Comparison of ENCODE assay signal across 1 cellular context in the genomic region with DNA sequence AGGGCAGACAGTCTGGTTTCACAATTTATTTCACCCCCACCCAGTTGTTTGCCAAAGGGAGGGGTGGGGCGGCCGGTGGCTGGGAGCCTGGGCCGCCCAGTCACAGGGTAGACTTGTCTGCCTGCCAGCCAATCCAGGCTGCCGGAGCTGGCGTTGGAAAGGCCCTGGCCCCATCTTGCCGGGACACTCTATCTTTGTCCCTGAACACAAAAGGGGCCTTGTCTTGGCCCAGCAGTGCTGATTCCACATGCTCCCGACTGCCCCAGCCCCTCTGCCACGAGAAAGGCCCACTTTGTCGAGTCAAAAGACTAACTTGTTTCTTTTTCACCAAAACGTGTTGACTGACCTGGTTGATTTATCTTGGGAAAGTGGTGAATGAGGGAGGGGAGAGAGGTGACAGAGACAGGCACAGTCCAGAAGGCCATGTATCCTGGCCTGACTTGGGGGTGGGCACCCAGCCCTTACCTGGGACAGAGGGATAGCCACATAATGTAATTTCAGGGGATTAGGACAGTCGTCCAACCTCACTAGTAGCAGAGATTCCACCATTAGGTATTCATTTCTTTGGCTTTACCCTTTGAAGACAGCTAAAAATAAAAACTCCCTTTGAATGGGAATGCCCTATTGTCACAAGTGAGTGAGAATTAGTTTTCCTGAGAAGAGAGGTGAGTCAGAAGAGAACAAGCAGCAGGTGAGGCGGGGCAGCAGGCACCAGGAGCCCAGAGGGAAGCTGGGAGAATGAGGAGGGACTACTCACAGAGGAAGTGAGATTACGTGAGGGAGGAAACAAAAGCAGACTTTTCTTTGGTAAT.
TF ChIP-seq lines count a peak whose summit lies in the region.

No MANE protein-coding gene starts in this region.

TF ChIP-seq in HepG2, 621 proteins besides CTCF, POLR2A, EP300 and RAD21 (continued from another document and continues in another):
- TF ChIP-seq, protein P1, sequence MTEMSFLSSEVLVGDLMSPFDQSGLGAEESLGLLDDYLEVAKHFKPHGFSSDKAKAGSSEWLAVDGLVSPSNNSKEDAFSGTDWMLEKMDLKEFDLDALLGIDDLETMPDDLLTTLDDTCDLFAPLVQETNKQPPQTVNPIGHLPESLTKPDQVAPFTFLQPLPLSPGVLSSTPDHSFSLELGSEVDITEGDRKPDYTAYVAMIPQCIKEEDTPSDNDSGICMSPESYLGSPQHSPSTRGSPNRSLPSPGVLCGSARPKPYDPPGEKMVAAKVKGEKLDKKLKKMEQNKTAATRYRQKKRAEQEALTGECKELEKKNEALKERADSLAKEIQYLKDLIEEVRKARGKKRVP (CRISPR knock-in tag; IDR thresholded peaks at IDR 0.05) = peak in 1 of 2 experiments; percentile 48; a peak in 1 of 4 replicates
- TF ChIP-seq ZNF367 (CRISPR knock-in tag; IDR thresholded peaks at IDR 0.05; ENCODE audit: borderline replicate concordance) (no peak), RFX5 (IDR thresholded peaks at IDR 0.05; ENCODE audit: low read depth, low read length) (peak; percentile 34; the same call in 1 of the 2 replicates), SUZ12 (IDR thresholded peaks at IDR 0.05; ENCODE audit: low read depth, low read length) (no peak), EEA1 (CRISPR knock-in tag; IDR thresholded peaks at IDR 0.05; ENCODE audit: borderline replicate concordance) (no peak), KLF13 (CRISPR knock-in tag; IDR thresholded peaks at IDR 0.05) (no peak), HHEX (CRISPR knock-in tag; IDR thresholded peaks at IDR 0.05) (no peak), ZNF589 (CRISPR knock-in tag; conservative IDR thresholded peaks at IDR 0.05) (no peak), ZNF274 (CRISPR knock-in tag; IDR thresholded peaks at IDR 0.05) (peak; percentile 18; the same call in 1 of the 2 replicates), ZNF816 (CRISPR knock-in tag; IDR thresholded peaks at IDR 0.05; ENCODE audit: borderline replicate concordance) (no peak), ZNF720 (CRISPR knock-in tag; IDR thresholded peaks at IDR 0.05) (no peak), LCORL (IDR thresholded peaks at IDR 0.05) (no peak), LCORL (CRISPR knock-in tag; IDR thresholded peaks at IDR 0.05) (peak; percentile 96), ELF4 (CRISPR knock-in tag; IDR thresholded peaks at IDR 0.05; ENCODE audit: borderline replicate concordance) (0 out of 2 replicates have a peak, but pooled peaks have one; percentile 59), ZNF468 (CRISPR knock-in tag; IDR thresholded peaks at IDR 0.05) (no peak), HOXA5 (CRISPR knock-in tag; IDR thresholded peaks at IDR 0.05) (no peak; the same call in 1 of the 2 replicates), CHD2 (IDR thresholded peaks at IDR 0.05; ENCODE audit: low read depth, low read length) (no peak), NCOA1 (CRISPR knock-in tag; IDR thresholded peaks at IDR 0.05) (no peak), SP1 (IDR thresholded peaks at IDR 0.05) (no peak), SP1 (CRISPR knock-in tag; IDR thresholded peaks at IDR 0.05) (peak; percentile 44; the same call in 1 of the 2 replicates), TBX2 (CRISPR knock-in tag; IDR thresholded peaks at IDR 0.05; ENCODE audit: borderline replicate concordance) (peak; percentile 99), SAFB2 (CRISPR knock-in tag; IDR thresholded peaks at IDR 0.05; ENCODE audit: borderline replicate concordance, low read depth) (no peak), ZNF20 (CRISPR knock-in tag; IDR thresholded peaks at IDR 0.05) (no peak), U2AF2 (IDR thresholded peaks at IDR 0.05; ENCODE audit: low read depth, low read length) (peak; percentile 49; the same call in 1 of the 2 replicates)
- TF ChIP-seq, protein P2, sequence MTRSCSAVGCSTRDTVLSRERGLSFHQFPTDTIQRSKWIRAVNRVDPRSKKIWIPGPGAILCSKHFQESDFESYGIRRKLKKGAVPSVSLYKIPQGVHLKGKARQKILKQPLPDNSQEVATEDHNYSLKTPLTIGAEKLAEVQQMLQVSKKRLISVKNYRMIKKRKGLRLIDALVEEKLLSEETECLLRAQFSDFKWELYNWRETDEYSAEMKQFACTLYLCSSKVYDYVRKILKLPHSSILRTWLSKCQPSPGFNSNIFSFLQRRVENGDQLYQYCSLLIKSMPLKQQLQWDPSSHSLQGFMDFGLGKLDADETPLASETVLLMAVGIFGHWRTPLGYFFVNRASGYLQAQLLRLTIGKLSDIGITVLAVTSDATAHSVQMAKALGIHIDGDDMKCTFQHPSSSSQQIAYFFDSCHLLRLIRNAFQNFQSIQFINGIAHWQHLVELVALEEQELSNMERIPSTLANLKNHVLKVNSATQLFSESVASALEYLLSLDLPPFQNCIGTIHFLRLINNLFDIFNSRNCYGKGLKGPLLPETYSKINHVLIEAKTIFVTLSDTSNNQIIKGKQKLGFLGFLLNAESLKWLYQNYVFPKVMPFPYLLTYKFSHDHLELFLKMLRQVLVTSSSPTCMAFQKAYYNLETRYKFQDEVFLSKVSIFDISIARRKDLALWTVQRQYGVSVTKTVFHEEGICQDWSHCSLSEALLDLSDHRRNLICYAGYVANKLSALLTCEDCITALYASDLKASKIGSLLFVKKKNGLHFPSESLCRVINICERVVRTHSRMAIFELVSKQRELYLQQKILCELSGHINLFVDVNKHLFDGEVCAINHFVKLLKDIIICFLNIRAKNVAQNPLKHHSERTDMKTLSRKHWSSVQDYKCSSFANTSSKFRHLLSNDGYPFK (CRISPR knock-in tag; IDR thresholded peaks at IDR 0.05; ENCODE audit: borderline replicate concordance) = peak; percentile 44; the same call in 1 of the 2 replicates
- TF ChIP-seq, protein P3, sequence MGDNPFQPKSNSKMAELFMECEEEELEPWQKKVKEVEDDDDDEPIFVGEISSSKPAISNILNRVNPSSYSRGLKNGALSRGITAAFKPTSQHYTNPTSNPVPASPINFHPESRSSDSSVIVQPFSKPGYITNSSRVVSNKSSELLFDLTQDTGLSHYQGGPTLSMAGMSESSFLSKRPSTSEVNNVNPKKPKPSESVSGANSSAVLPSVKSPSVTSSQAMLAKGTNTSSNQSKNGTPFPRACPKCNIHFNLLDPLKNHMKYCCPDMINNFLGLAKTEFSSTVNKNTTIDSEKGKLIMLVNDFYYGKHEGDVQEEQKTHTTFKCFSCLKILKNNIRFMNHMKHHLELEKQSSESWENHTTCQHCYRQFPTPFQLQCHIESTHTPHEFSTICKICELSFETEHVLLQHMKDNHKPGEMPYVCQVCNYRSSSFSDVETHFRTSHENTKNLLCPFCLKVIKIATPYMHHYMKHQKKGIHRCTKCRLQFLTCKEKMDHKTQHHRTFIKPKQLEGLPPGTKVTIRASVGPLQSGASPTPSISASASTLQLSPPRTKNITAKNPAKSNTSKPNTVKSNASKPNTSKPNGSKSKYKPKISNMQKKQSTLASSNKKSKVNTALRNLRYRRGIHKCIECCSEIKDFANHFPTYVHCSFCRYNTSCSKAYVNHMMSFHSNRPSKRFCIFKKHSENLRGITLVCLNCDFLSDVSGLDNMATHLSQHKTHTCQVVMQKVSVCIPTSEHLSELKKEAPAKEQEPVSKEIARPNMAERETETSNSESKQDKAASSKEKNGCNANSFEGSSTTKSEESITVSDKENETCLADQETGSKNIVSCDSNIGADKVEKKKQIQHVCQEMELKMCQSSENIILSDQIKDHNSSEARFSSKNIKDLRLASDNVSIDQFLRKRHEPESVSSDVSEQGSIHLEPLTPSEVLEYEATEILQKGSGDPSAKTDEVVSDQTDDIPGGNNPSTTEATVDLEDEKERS (CRISPR knock-in tag; IDR thresholded peaks at IDR 0.05) = no peak
- TF ChIP-seq, protein P4, sequence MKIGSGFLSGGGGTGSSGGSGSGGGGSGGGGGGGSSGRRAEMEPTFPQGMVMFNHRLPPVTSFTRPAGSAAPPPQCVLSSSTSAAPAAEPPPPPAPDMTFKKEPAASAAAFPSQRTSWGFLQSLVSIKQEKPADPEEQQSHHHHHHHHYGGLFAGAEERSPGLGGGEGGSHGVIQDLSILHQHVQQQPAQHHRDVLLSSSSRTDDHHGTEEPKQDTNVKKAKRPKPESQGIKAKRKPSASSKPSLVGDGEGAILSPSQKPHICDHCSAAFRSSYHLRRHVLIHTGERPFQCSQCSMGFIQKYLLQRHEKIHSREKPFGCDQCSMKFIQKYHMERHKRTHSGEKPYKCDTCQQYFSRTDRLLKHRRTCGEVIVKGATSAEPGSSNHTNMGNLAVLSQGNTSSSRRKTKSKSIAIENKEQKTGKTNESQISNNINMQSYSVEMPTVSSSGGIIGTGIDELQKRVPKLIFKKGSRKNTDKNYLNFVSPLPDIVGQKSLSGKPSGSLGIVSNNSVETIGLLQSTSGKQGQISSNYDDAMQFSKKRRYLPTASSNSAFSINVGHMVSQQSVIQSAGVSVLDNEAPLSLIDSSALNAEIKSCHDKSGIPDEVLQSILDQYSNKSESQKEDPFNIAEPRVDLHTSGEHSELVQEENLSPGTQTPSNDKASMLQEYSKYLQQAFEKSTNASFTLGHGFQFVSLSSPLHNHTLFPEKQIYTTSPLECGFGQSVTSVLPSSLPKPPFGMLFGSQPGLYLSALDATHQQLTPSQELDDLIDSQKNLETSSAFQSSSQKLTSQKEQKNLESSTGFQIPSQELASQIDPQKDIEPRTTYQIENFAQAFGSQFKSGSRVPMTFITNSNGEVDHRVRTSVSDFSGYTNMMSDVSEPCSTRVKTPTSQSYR (CRISPR knock-in tag; IDR thresholded peaks at IDR 0.05; ENCODE audit: borderline replicate concordance) = peak; percentile 84; the same call in 1 of the 2 replicates
- TF ChIP-seq, protein P5, sequence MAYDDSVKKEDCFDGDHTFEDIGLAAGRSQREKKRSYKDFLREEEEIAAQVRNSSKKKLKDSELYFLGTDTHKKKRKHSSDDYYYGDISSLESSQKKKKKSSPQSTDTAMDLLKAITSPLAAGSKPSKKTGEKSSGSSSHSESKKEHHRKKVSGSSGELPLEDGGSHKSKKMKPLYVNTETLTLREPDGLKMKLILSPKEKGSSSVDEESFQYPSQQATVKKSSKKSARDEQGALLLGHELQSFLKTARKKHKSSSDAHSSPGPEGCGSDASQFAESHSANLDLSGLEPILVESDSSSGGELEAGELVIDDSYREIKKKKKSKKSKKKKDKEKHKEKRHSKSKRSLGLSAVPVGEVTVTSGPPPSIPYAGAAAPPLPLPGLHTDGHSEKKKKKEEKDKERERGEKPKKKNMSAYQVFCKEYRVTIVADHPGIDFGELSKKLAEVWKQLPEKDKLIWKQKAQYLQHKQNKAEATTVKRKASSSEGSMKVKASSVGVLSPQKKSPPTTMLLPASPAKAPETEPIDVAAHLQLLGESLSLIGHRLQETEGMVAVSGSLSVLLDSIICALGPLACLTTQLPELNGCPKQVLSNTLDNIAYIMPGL (CRISPR knock-in tag; IDR thresholded peaks at IDR 0.05; ENCODE audit: borderline replicate concordance in 1 of 2, low read depth in 1 of 2) = peak in 1 of 2 experiments; percentile 45; a peak in 1 of 4 replicates
- TF ChIP-seq, protein P6, sequence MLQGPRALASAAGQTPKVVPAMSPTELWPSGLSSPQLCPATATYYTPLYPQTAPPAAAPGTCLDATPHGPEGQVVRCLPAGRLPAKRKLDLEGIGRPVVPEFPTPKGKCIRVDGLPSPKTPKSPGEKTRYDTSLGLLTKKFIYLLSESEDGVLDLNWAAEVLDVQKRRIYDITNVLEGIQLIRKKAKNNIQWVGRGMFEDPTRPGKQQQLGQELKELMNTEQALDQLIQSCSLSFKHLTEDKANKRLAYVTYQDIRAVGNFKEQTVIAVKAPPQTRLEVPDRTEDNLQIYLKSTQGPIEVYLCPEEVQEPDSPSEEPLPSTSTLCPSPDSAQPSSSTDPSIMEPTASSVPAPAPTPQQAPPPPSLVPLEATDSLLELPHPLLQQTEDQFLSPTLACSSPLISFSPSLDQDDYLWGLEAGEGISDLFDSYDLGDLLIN (CRISPR knock-in tag; IDR thresholded peaks at IDR 0.05; ENCODE audit: borderline replicate concordance) = no peak
- TF ChIP-seq, protein P7, sequence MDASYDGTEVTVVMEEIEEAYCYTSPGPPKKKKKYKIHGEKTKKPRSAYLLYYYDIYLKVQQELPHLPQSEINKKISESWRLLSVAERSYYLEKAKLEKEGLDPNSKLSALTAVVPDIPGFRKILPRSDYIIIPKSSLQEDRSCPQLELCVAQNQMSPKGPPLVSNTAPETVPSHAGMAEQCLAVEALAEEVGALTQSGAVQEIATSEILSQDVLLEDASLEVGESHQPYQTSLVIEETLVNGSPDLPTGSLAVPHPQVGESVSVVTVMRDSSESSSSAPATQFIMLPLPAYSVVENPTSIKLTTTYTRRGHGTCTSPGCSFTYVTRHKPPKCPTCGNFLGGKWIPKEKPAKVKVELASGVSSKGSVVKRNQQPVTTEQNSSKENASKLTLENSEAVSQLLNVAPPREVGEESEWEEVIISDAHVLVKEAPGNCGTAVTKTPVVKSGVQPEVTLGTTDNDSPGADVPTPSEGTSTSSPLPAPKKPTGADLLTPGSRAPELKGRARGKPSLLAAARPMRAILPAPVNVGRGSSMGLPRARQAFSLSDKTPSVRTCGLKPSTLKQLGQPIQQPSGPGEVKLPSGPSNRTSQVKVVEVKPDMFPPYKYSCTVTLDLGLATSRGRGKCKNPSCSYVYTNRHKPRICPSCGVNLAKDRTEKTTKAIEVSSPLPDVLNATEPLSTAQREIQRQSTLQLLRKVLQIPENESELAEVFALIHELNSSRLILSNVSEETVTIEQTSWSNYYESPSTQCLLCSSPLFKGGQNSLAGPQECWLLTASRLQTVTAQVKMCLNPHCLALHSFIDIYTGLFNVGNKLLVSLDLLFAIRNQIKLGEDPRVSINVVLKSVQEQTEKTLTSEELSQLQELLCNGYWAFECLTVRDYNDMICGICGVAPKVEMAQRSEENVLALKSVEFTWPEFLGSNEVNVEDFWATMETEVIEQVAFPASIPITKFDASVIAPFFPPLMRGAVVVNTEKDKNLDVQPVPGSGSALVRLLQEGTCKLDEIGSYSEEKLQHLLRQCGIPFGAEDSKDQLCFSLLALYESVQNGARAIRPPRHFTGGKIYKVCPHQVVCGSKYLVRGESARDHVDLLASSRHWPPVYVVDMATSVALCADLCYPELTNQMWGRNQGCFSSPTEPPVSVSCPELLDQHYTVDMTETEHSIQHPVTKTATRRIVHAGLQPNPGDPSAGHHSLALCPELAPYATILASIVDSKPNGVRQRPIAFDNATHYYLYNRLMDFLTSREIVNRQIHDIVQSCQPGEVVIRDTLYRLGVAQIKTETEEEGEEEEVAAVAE (CRISPR knock-in tag; IDR thresholded peaks at IDR 0.05; ENCODE audit: borderline replicate concordance) = no peak
- TF ChIP-seq, protein P8, sequence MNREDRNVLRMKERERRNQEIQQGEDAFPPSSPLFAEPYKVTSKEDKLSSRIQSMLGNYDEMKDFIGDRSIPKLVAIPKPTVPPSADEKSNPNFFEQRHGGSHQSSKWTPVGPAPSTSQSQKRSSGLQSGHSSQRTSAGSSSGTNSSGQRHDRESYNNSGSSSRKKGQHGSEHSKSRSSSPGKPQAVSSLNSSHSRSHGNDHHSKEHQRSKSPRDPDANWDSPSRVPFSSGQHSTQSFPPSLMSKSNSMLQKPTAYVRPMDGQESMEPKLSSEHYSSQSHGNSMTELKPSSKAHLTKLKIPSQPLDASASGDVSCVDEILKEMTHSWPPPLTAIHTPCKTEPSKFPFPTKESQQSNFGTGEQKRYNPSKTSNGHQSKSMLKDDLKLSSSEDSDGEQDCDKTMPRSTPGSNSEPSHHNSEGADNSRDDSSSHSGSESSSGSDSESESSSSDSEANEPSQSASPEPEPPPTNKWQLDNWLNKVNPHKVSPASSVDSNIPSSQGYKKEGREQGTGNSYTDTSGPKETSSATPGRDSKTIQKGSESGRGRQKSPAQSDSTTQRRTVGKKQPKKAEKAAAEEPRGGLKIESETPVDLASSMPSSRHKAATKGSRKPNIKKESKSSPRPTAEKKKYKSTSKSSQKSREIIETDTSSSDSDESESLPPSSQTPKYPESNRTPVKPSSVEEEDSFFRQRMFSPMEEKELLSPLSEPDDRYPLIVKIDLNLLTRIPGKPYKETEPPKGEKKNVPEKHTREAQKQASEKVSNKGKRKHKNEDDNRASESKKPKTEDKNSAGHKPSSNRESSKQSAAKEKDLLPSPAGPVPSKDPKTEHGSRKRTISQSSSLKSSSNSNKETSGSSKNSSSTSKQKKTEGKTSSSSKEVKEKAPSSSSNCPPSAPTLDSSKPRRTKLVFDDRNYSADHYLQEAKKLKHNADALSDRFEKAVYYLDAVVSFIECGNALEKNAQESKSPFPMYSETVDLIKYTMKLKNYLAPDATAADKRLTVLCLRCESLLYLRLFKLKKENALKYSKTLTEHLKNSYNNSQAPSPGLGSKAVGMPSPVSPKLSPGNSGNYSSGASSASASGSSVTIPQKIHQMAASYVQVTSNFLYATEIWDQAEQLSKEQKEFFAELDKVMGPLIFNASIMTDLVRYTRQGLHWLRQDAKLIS (CRISPR knock-in tag; IDR thresholded peaks at IDR 0.05) = no peak
